13 cellular contexts compared by ENCODE assay signal in genomic region chr2:177275671-177276070, GRCh38. TPM values are rescaled to one million over a fixed set of nuclear protein-coding genes. Genes with fewer than 3 reads are reported as not detected.
DNase-seq lines count a peak whose midpoint lies in the region; ATAC-seq and TF ChIP-seq lines count a peak whose summit lies in the region.
"Had no signal": no experiment of that assay in that cellular context is flagged by ENCODE, and none has a peak within 500 bp of the region (broad histone marks: within the 10 kb centered on the region; RNA-seq: fewer than 3 reads in every experiment).

No MANE protein-coding gene starts in this region.

- H3K36me3 ChIP-seq in Panc1 (ENCODE audit: control insufficient read depth, insufficient read depth, low read length) (no peaks in the 10 kb centered on the region), transverse colon (no peaks in the 10 kb centered on the region), BE2C (no peaks in the 10 kb centered on the region)
- H3K36me3 ChIP-seq: prostate gland had no signal

- intact Hi-C loops in Panc1 (cut with micrococcal nuclease; ENCODE audit: unreplicated experiment) (loop anchor here (2.0 kb wide), 1 partner anchor 51 kb away; no protein-coding TSS in a partner anchor), transverse colon (cut with DNase I; ENCODE audit: low total_unique reads) (no loop called here)

- WGBS in transverse colon (ENCODE audit: low coverage in 1 of 2), 2 donors: 62 to 71% methylated on average over 4 to 5 of the region's 5 CpGs

- in situ Hi-C loops in Panc1 (cut with HindIII; ENCODE audit: low pct_unique_long_range_greater_than_20kb, low sequenced_read_pairs): no loop called here
- in situ Hi-C loops in transverse colon (cut with MboI; ENCODE audit: low pct_ligation_motif_present in 1 of 4, low pct_unique_long_range_greater_than_20kb in 1 of 4, low sequenced_read_pairs in 3 of 4): no loop called here

- no peak for DNase-seq in Panc1 (ENCODE audit: low read depth, low spot score)
- DNase-seq in cardiac fibroblast (ENCODE audit: low read depth in 2 of 2): peak; percentile 77 to 85
- DNase-seq in iris pigment epithelial cell (ENCODE audit: low read depth): peak; percentile 95
- no peak for DNase-seq in transverse colon
- DNase-seq in BE2C: no peak
- DNase-seq in DMS53 (lab: John Stamatoyannopoulos, UW): no peak
- DNase-seq in GM10248 (ENCODE audit: extremely low spot score): no peak
- DNase-seq: activated CD4-positive, alpha-beta T cell treated with anti-CD3 and anti-CD28 coated beads for 4 hours; activated T-cell treated with anti-CD3 and anti-CD28 coated beads, Interleukin-2, amount 50 U/mL, for 48 hours; CD4-positive, alpha-beta memory T cell; midbrain; NCI-H187 treated with DMSO at 0.1 percent for 48 hours had no signal

- CTCF ChIA-PET in Panc1 (lab: Charles Lee) (no interaction called here), GM10248 (lab: Yijun Ruan, JAX) (interaction anchor here (2.3 kb wide), 1 partner anchor 8 kb away, joined by 5 read pairs; no protein-coding TSS in a partner anchor)

- TF ChIP-seq POLR2A in transverse colon (IDR thresholded peaks at IDR 0.05): no peak

- POLR2A ChIA-PET in Panc1 (lab: Charles Lee) (no interaction called here), GM10248 (lab: Yijun Ruan, JAX) (no interaction called here)

- H3K9me3 ChIP-seq in Panc1 (ENCODE audit: control insufficient read depth, insufficient read depth, low read depth, low read length): no peaks in the 10 kb centered on the region
- no peaks in the 10 kb centered on the region for H3K9me3 ChIP-seq in transverse colon
- H3K9me3 ChIP-seq in BE2C: no peaks in the 10 kb centered on the region
- H3K9me3 ChIP-seq: prostate gland had no signal

- H3K27me3 ChIP-seq in Panc1 (ENCODE audit: control insufficient read depth, insufficient read depth, low read length): no peaks in the 10 kb centered on the region
- no peaks in the 10 kb centered on the region for H3K27me3 ChIP-seq in transverse colon
- H3K27me3 ChIP-seq in BE2C: no peaks in the 10 kb centered on the region

- TF ChIP-seq CTCF in Panc1 (IDR thresholded peaks at IDR 0.05) (no peak), cardiac fibroblast (IDR thresholded peaks at IDR 0.05; ENCODE audit: low read depth, low read length) (no peak), transverse colon (IDR thresholded peaks at IDR 0.05) (no peak), BE2C (IDR thresholded peaks at IDR 0.05; ENCODE audit: low read depth, low read length) (no peak), GM10248 (IDR thresholded peaks at IDR 0.05; ENCODE audit: control extremely low read depth, extremely low read depth, low read depth, missing control alignments) (no peak)

- peaks cover 36% of the 10 kb centered on the region for H3K4me1 ChIP-seq in Panc1 (ENCODE audit: control insufficient read depth, insufficient read depth, low read length)
- peaks cover 4 to 36% (median 14%) of the 10 kb centered on the region in 4 donors for H3K4me1 ChIP-seq in transverse colon
- H3K4me1 ChIP-seq in BE2C: no peaks in the 10 kb centered on the region
- H3K4me1 ChIP-seq: prostate gland had no signal

- peak overlapping the region; percentile 99 for H3K27ac ChIP-seq in Panc1 (ENCODE audit: low read length)
- H3K27ac ChIP-seq in transverse colon: peak overlapping the region; percentile 59 to 70 (median 65)

- peak; percentile 71 for ATAC-seq in Panc1

- no peak for TF ChIP-seq EP300 in transverse colon (IDR thresholded peaks at IDR 0.05; ENCODE audit: low read depth)

- H3K4me3 ChIP-seq in Panc1 (ENCODE audit: low read depth in 2 of 2, low read length in 2 of 2) (peak overlapping the region in 1 of 2 experiments; percentile 12; a peak in 2 of 4 replicates), cardiac fibroblast (replicated peaks in 1 of 2; ENCODE audit: low read depth in 2 of 2, low read length in 2 of 2) (peak overlapping the region in 1 of 2 donors; percentile 5), transverse colon (no peak overlapping the region), BE2C (ENCODE audit: low read depth, low read length) (no peak overlapping the region)
- H3K4me3 ChIP-seq: prostate gland had no signal

- no TSS peak for BruUV-seq in Panc1 (replicated peaks; lab: Mats Ljungman, UMichigan)

RNA-seq across cellular contexts. Expression of gene NFE2L2, which starts 11.1 kb away (rescaled TPM):
- 104 TPM for total RNA-seq in Panc1 (2021; ENCODE audit: unreplicated experiment)
- 58.2 TPM for polyA plus RNA-seq in Panc1 (2012; ENCODE audit: insufficient read length)
- total RNA-seq in transverse colon: 100 to 1,000 TPM in 1 of 4 donors, 10 to 100 TPM in 3; 41.6 to 105 (median 65.2) TPM
- 26.0 TPM for polyA plus RNA-seq in BE2C (2012; ENCODE audit: insufficient read depth, insufficient read length, low read depth)

Comparison
In these comparisons a context has a peak if more than half of its experiments do, and no peak if none do; other contexts are left out.
1. DNase-seq: peak in cardiac fibroblast (2 of 2) and iris pigment epithelial cell (single experiment); none in Panc1 (single experiment), transverse colon (single experiment), BE2C (single experiment), DMS53 (single experiment) and GM10248 (single experiment).